16 cellular contexts compared by ENCODE assay signal in genomic region chr9:123201083-123201482, GRCh38.
"Had no signal": no experiment of that assay in that cellular context is flagged by ENCODE, and none has a peak within 500 bp of the region (broad histone marks: within the 10 kb centered on the region; RNA-seq: fewer than 3 reads in every experiment).

No MANE protein-coding gene starts in this region.

- DNase-seq: cortex of kidney; dorsolateral prefrontal cortex; effector CD8-positive, alpha-beta T cell; heart left ventricle; hippocampal formation; kidney glomerular epithelial cell; naive thymus-derived CD8-positive, alpha-beta T cell; psoas muscle; retina; right lobe of liver; stimulated activated CD4-positive, alpha-beta T cell treated with anti-CD3 and anti-CD28 coated beads, Interleukin-4, amount 100 ng/mL, for 24 hours; stimulated activated naive CD4-positive, alpha-beta T cell; tibial artery; upper lobe of left lung; uterus had no signal

- H3K27ac ChIP-seq: dorsolateral prefrontal cortex, heart left ventricle, neutrophil, psoas muscle, right lobe of liver, tibial artery, upper lobe of left lung, uterus had no signal

- ATAC-seq: heart left ventricle; naive thymus-derived CD8-positive, alpha-beta T cell; psoas muscle; right lobe of liver had no signal

- H3K36me3 ChIP-seq: heart left ventricle, neutrophil, right lobe of liver, tibial artery, upper lobe of left lung, uterus had no signal

- H3K4me3 ChIP-seq: dorsolateral prefrontal cortex, heart left ventricle, psoas muscle, right lobe of liver, tibial artery, upper lobe of left lung, uterus had no signal

- H3K27me3 ChIP-seq: dorsolateral prefrontal cortex, heart left ventricle, neutrophil, right lobe of liver, tibial artery, upper lobe of left lung, uterus had no signal

- H3K27me3 Mint-ChIP-seq: naive thymus-derived CD8-positive, alpha-beta T cell had no signal

- H3K4me1 ChIP-seq: heart left ventricle, psoas muscle, right lobe of liver, tibial artery, upper lobe of left lung, uterus had no signal

- H3K9me3 ChIP-seq: heart left ventricle, neutrophil, psoas muscle, right lobe of liver, tibial artery, upper lobe of left lung, uterus had no signal
